Comparison of ENCODE assay signal across 18 cellular contexts in genomic region chr10:125002423-125003145, GRCh38.
DNase-seq lines count a peak whose midpoint lies in the region; ATAC-seq and TF ChIP-seq lines count a peak whose summit lies in the region.
"Had no signal": no experiment of that assay in that cellular context is flagged by ENCODE, and none has a peak within 500 bp of the region (broad histone marks: within the 10 kb centered on the region; RNA-seq: fewer than 3 reads in every experiment).

No MANE protein-coding gene starts in this region.

- TF ChIP-seq CTCF in coronary artery (IDR thresholded peaks at IDR 0.05) (no peak), mesothelial cell of epicardium (IDR thresholded peaks at IDR 0.05; ENCODE audit: unreplicated experiment) (no peak), upper lobe of left lung (IDR thresholded peaks at IDR 0.05) (no peak)

- TF ChIP-seq EP300 in upper lobe of left lung (IDR thresholded peaks at IDR 0.05), result no peak

- H3K9me3 Mint-ChIP-seq in mesothelial cell of epicardium, result no peaks in the 10 kb centered on the region
- H3K9me3 Mint-ChIP-seq: naive B cell had no signal

- H3K27ac Mint-ChIP-seq in mesothelial cell of epicardium, result peak overlapping the region; percentile 47
- H3K27ac Mint-ChIP-seq: naive B cell had no signal

- TF ChIP-seq POLR2A in upper lobe of left lung (IDR thresholded peaks at IDR 0.05), result no peak

- intact Hi-C loops in Right ventricle myocardium inferior (cut with DNase I), result loop anchor here (5.0 kb wide), 2 partner anchors 35 to 60 kb away; no protein-coding TSS in a partner anchor
- intact Hi-C loops in left ventricle myocardium superior (cut with micrococcal nuclease), result no loop called here

- peaks cover 10 to 82% (median 57%) of the 10 kb centered on the region in 4 donors for H3K36me3 ChIP-seq in upper lobe of left lung

- WGBS in upper lobe of left lung, 2 donors, result 91 to 92% methylated on average over 15 to 28 of the region's 28 CpGs

- H3K9me3 ChIP-seq in upper lobe of left lung, result no peaks in the 10 kb centered on the region
- H3K9me3 ChIP-seq: BE2C, esophagus muscularis mucosa had no signal

- H3K36me3 Mint-ChIP-seq in mesothelial cell of epicardium, result peaks cover under 1% of the 10 kb centered on the region
- H3K36me3 Mint-ChIP-seq: naive B cell had no signal

- H3K4me1 Mint-ChIP-seq in mesothelial cell of epicardium, result peaks cover 10% of the 10 kb centered on the region
- H3K4me1 Mint-ChIP-seq: naive B cell had no signal

- ATAC-seq in Right ventricle myocardium inferior, result no peak
- ATAC-seq in left ventricle myocardium superior, result no peak
- ATAC-seq in upper lobe of left lung (ENCODE audit: low FRiP score in 2 of 2), result no peak
- ATAC-seq in HG02870 (IDR thresholded peaks at IDR 0.05; ENCODE audit: unreplicated experiment), result no peak
- no peak for ATAC-seq in HG02885 (IDR thresholded peaks at IDR 0.05; ENCODE audit: poor library complexity, unreplicated experiment)

- H3K27ac ChIP-seq in coronary artery, result peak overlapping the region; percentile 96 to 97
- peak overlapping the region in 2 of 4 donors; percentile 42 to 72 for H3K27ac ChIP-seq in upper lobe of left lung
- H3K27ac ChIP-seq: PC-9 had no signal

- no peaks in the 10 kb centered on the region for H3K27me3 ChIP-seq in upper lobe of left lung
- H3K27me3 ChIP-seq: BE2C, esophagus muscularis mucosa had no signal

- no peaks in the 10 kb centered on the region for H3K27me3 Mint-ChIP-seq in mesothelial cell of epicardium (ENCODE audit: low read depth)
- H3K27me3 Mint-ChIP-seq: naive B cell had no signal

- DNase-seq in Right ventricle myocardium inferior (ENCODE audit: missing footprints) (peak; percentile 71), left ventricle myocardium superior (no peak), coronary artery (ENCODE audit: low spot score) (peak; percentile 74), mesothelial cell of epicardium (ENCODE audit: low spot score in 2 of 2, unreplicated experiment in 2 of 2) (no peak), upper lobe of left lung (peak; percentile 14 to 71), MV-4-11 (lab: John Stamatoyannopoulos, UW) (no peak)
- DNase-seq: BE2C; kidney glomerular epithelial cell; MM.1S; naive B cell; NCI-H69; PC-9; retina; stimulated activated CD4-positive, alpha-beta T cell treated with anti-CD3 and anti-CD28 coated beads, Interleukin-4, amount 100 ng/mL, for 1 hour; SW 1271 had no signal

- H3K4me3 Mint-ChIP-seq in mesothelial cell of epicardium, result no peak overlapping the region
- H3K4me3 Mint-ChIP-seq: naive B cell had no signal

- H3K4me3 ChIP-seq in coronary artery (peak overlapping the region; percentile 5), upper lobe of left lung (no peak overlapping the region)
- H3K4me3 ChIP-seq: esophagus muscularis mucosa, PC-9 had no signal

- peaks cover 32 to 46% (median 36%) of the 10 kb centered on the region in 4 donors for H3K4me1 ChIP-seq in upper lobe of left lung

Comparison
In these comparisons a context has a peak if more than half of its experiments do, and no peak if none do; other contexts are left out.
1. DNase-seq: peak in Right ventricle myocardium inferior (single experiment), coronary artery (single experiment) and upper lobe of left lung (2 of 2); none in left ventricle myocardium superior (single experiment), mesothelial cell of epicardium (0 of 2) and MV-4-11 (single experiment).